Comparison of ENCODE assay signal across 17 cellular contexts in genomic region chr5:12294151-12294550, GRCh38.
A peak's percentile ranks its signal among the peaks of the same experiment; 100 is the strongest.
DNase-seq lines count a peak whose midpoint lies in the region; ATAC-seq and TF ChIP-seq lines count a peak whose summit lies in the region.
"Had no signal": no experiment of that assay in that cellular context is flagged by ENCODE, and none has a peak within 500 bp of the region (broad histone marks: within the 10 kb centered on the region; RNA-seq: fewer than 3 reads in every experiment).

No MANE protein-coding gene starts in this region.

- DNase-seq in DMS53 (lab: John Stamatoyannopoulos, UW) (peak; percentile 29), DMS53 treated with DMSO at 0.1 percent for 48 hours (lab: John Stamatoyannopoulos, UW; ENCODE audit: unreplicated experiment) (no peak), SK-N-SH (no peak), trophoblast cell (peak; percentile 64 to 87), NCI-H1436 (lab: John Stamatoyannopoulos, UW) (no peak)
- DNase-seq: AML-193; Caco-2; Calu3; CD4-positive, alpha-beta T cell; CD8-positive, alpha-beta T cell; DMS79 treated with DMSO at 0.1 percent for 48 hours; GF-D8 had no signal

- H3K18ac ChIP-seq in trophoblast cell (ENCODE audit: low read length), result no peak overlapping the region

- H3K14ac ChIP-seq in trophoblast cell (ENCODE audit: low read length), result no peak overlapping the region

- no peak overlapping the region for H4K12ac ChIP-seq in trophoblast cell (ENCODE audit: low read depth, low read length)

- no peak for ATAC-seq in SK-N-SH treated with all-trans-retinoic acid at 6 μM for 48 hours
- ATAC-seq: A549; CD8-positive, alpha-beta T cell had no signal

- H3K27ac ChIP-seq in SK-N-SH (ENCODE audit: low read depth in 2 of 2, low read length in 1 of 2) (no peak overlapping the region), trophoblast cell (ENCODE audit: low read depth, low read length) (no peak overlapping the region)
- H3K27ac ChIP-seq: 22Rv1; A549; BLaER1 treated with 17β-estradiol and CSF1 and Interleukin-3, amounts not matched to agents 10 nM and 100 nM; C4-2B had no signal

- H2BK120ac ChIP-seq in trophoblast cell (ENCODE audit: insufficient read depth, low read length, poor library complexity), result no peak overlapping the region

- H2AFZ ChIP-seq in SK-N-SH (ENCODE audit: low read depth) (no peak overlapping the region), trophoblast cell (ENCODE audit: insufficient read depth, low read length, poor library complexity) (no peak overlapping the region)

- no peaks in the 10 kb centered on the region for H3K9me2 ChIP-seq in SK-N-SH

- H3K9ac ChIP-seq in SK-N-SH (no peak overlapping the region), trophoblast cell (ENCODE audit: low read length) (no peak overlapping the region)
- H3K9ac ChIP-seq: BLaER1 treated with 17β-estradiol and CSF1 and Interleukin-3, amounts not matched to agents 10 nM and 100 nM had no signal

- no peaks in the 10 kb centered on the region for H3K9me3 ChIP-seq in SK-N-SH
- no peaks in the 10 kb centered on the region for H3K9me3 ChIP-seq in trophoblast cell (ENCODE audit: insufficient read depth, low read depth, low read length)

- H2BK12ac ChIP-seq in trophoblast cell (ENCODE audit: low read length), result no peak overlapping the region

- no peak overlapping the region for H3K23ac ChIP-seq in trophoblast cell (ENCODE audit: low read length)

- H3K4me3 ChIP-seq in SK-N-SH (ENCODE audit: low read depth in 2 of 2, low read length in 1 of 2) (no peak overlapping the region), trophoblast cell (ENCODE audit: low read depth, low read length) (no peak overlapping the region)
- H3K4me3 ChIP-seq: A549; BLaER1 treated with 17β-estradiol and CSF1 and Interleukin-3, amounts not matched to agents 10 nM and 100 nM had no signal

- H3K79me2 ChIP-seq in SK-N-SH (ENCODE audit: insufficient read depth) (no peaks in the 10 kb centered on the region; the same call in 1 of the 2 replicates), trophoblast cell (ENCODE audit: control insufficient read depth, insufficient read depth, low read length, poor library complexity) (no peaks in the 10 kb centered on the region)

- H3K36me3 ChIP-seq in SK-N-SH (replicated peaks in 1 of 2; ENCODE audit: control insufficient read depth in 1 of 2, insufficient read depth in 2 of 2, low read length in 1 of 2), result no peaks in the 10 kb centered on the region
- H3K36me3 ChIP-seq in trophoblast cell (ENCODE audit: control insufficient read depth in 1 of 2, insufficient read depth in 2 of 2, low read length in 2 of 2), result no peaks in the 10 kb centered on the region
- H3K36me3 ChIP-seq: BLaER1 treated with 17β-estradiol and CSF1 and Interleukin-3, amounts not matched to agents 10 nM and 100 nM had no signal

- H3K4me2 ChIP-seq in SK-N-SH (no peak overlapping the region), trophoblast cell (ENCODE audit: low read length) (no peak overlapping the region)
- H3K4me2 ChIP-seq: A549; BLaER1 treated with 17β-estradiol and CSF1 and Interleukin-3, amounts not matched to agents 10 nM and 100 nM had no signal

- no peaks in the 10 kb centered on the region for H3K79me1 ChIP-seq in trophoblast cell (ENCODE audit: low read length)

- 6% methylated on average over 4 of the region's 4 CpGs for WGBS in SK-N-SH (ENCODE audit: low lambda C conversion rate)
- no CpG with 5 or more reads among the region's 4 CpGs for WGBS in trophoblast cell (ENCODE audit: extremely low coverage, insufficient coverage, insufficient read length)

- POLR2A ChIA-PET in SK-N-SH (lab: Yijun Ruan, JAX), result no interaction called here

- H2BK5ac ChIP-seq in trophoblast cell (ENCODE audit: low read depth, low read length, poor library complexity), result no peak overlapping the region

- H4K91ac ChIP-seq in trophoblast cell (ENCODE audit: low read depth, low read length), result no peak overlapping the region

- no peak overlapping the region for H2AK5ac ChIP-seq in trophoblast cell (ENCODE audit: low read length)

- no peak for TF ChIP-seq CTCF in SK-N-SH (IDR thresholded peaks at IDR 0.05)

- CTCF ChIA-PET in SK-N-SH (lab: Yijun Ruan, JAX), result no interaction called here

- no peak for TF ChIP-seq RAD21 in SK-N-SH (IDR thresholded peaks at IDR 0.05; ENCODE audit: low read length)

- no peak overlapping the region for H3K4ac ChIP-seq in trophoblast cell (ENCODE audit: low read depth, low read length)

- H4K8ac ChIP-seq in trophoblast cell (ENCODE audit: low read depth, low read length), result no peak overlapping the region

- no peak for TF ChIP-seq EP300 in SK-N-SH (IDR thresholded peaks at IDR 0.05; ENCODE audit: borderline replicate concordance in 1 of 2, low read depth in 1 of 2, low read length in 1 of 2)

- no peaks in the 10 kb centered on the region for H3K4me1 ChIP-seq in SK-N-SH (ENCODE audit: control insufficient read depth in 1 of 2, insufficient read depth in 2 of 2, low read depth in 1 of 2, low read length in 1 of 2)
- no peaks in the 10 kb centered on the region for H3K4me1 ChIP-seq in trophoblast cell (ENCODE audit: control insufficient read depth in 1 of 2, insufficient read depth in 2 of 2, low read length in 2 of 2)
- H3K4me1 ChIP-seq: A549; BLaER1 treated with 17β-estradiol and CSF1 and Interleukin-3, amounts not matched to agents 10 nM and 100 nM; Caco-2 had no signal

- H4K20me1 ChIP-seq in SK-N-SH (ENCODE audit: insufficient read depth), result no peaks in the 10 kb centered on the region
- H4K20me1 ChIP-seq: BLaER1 treated with 17β-estradiol and CSF1 and Interleukin-3, amounts not matched to agents 10 nM and 100 nM had no signal

- H3F3A ChIP-seq in SK-N-SH (replicated peaks; ENCODE audit: insufficient read depth), result no peaks in the 10 kb centered on the region

- H3K27me3 ChIP-seq in SK-N-SH (ENCODE audit: insufficient read depth) (no peaks in the 10 kb centered on the region), trophoblast cell (ENCODE audit: insufficient read depth, low read length) (no peaks in the 10 kb centered on the region)
- H3K27me3 ChIP-seq: BLaER1 treated with 17β-estradiol and CSF1 and Interleukin-3, amounts not matched to agents 10 nM and 100 nM had no signal

TF ChIP-seq in SK-N-SH treated with all-trans-retinoic acid at 6 μM for 48 hours, 23 proteins besides CTCF, POLR2A, EP300 and RAD21:
- TF ChIP-seq ZFP30 (CRISPR knock-in tag; IDR thresholded peaks at IDR 0.05) (peak; percentile 84), GLIS3 (CRISPR knock-in tag; IDR thresholded peaks at IDR 0.05) (no peak), CSDC2 (CRISPR knock-in tag; IDR thresholded peaks at IDR 0.05) (no peak), CSRNP3 (CRISPR knock-in tag; IDR thresholded peaks at IDR 0.05) (no peak), ZFP3 (CRISPR knock-in tag; IDR thresholded peaks at IDR 0.05) (no peak), PPARA (CRISPR knock-in tag; IDR thresholded peaks at IDR 0.05; ENCODE audit: borderline replicate concordance) (no peak)

TF ChIP-seq in SK-N-SH, 30 proteins besides CTCF, POLR2A, EP300 and RAD21 (continues in another document):
- TF ChIP-seq RFX5 (IDR thresholded peaks at IDR 0.05; ENCODE audit: low read length), result no peak
- no peak for TF ChIP-seq REST (IDR thresholded peaks at IDR 0.05; ENCODE audit: low read depth, low read length)
- no peak for TF ChIP-seq NRF1 (IDR thresholded peaks at IDR 0.05; ENCODE audit: low read depth, low read length)
- no peak for TF ChIP-seq FOSL2 (IDR thresholded peaks at IDR 0.05; ENCODE audit: borderline replicate concordance, low read depth)
- no peak for TF ChIP-seq FOXJ3 (CRISPR knock-in tag; IDR thresholded peaks at IDR 0.05)
- TF ChIP-seq TEAD4 (IDR thresholded peaks at IDR 0.05; ENCODE audit: borderline replicate concordance, insufficient read depth), result no peak
- TF ChIP-seq ZBTB33 (IDR thresholded peaks at IDR 0.05; ENCODE audit: borderline replicate concordance, low read depth), result no peak

Comparison
In these comparisons a context has a peak if more than half of its experiments do, and no peak if none do; other contexts are left out.
1. DNase-seq: peak in DMS53 (single experiment) and trophoblast cell (2 of 2); none in DMS53 treated with DMSO at 0.1 percent for 48 hours (single experiment), SK-N-SH (single experiment) and NCI-H1436 (single experiment).